9 cellular contexts compared by ENCODE assay signal in the genomic region with DNA sequence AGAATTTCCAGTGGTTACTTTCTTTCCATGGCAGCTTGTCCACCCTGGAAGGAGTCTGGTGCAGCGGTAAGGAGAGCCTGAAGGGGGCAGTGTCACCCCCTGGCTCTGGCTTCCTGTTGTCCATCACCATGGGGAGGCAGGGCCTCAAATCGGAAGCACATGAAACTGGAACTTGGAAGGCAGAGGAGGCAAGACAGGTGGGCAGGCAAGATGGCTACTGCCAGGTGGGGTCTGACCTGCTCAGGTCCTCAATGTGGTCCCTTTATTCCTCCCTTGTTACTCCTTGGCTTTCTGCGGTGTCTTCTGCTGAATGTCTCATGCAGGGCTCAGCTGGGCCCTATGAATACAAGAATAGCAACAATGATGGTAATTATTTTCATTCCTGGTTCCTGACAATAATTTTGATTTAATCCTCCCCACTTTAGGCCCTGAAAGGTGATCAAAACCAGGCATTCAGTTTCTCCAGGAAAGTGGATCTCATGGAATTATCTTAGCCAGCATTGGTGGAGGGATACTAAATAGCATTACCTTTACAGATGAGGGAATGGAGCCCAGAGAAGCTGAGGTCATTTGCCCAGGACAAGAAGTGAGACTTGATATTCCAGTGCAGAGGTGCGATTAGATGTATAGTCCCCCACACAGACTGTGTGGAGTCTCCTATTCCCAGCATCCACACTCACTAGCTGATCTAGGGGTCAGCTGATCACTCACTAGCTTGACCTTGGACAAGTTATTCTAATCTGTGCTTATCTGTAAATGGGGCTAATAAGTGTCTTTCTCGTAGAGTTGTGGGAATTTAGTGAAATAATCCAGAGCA. TPM values are rescaled to one million over a fixed set of nuclear protein-coding genes. Genes with fewer than 3 reads are reported as not detected.
DNase-seq lines count a peak whose midpoint lies in the region; FAIRE-seq and TF ChIP-seq lines count a peak whose summit lies in the region.
"Had no signal": no experiment of that assay in that cellular context is flagged by ENCODE, and none has a peak within 500 bp of the region (broad histone marks: within the 10 kb centered on the region; RNA-seq: fewer than 3 reads in every experiment).

No MANE protein-coding gene starts in this region.

- peak; percentile 65 for TF ChIP-seq CTCF in AG09309 (IDR thresholded peaks at IDR 0.05; ENCODE audit: control insufficient read depth, insufficient read depth, low read depth, low read length, missing control alignments)
- peak; percentile 73 for TF ChIP-seq CTCF in progenitor cell of endocrine pancreas (IDR thresholded peaks at IDR 0.05; ENCODE audit: unreplicated experiment)

- H3K27me3 Mint-ChIP-seq in progenitor cell of endocrine pancreas = no peaks in the 10 kb centered on the region
- H3K27me3 Mint-ChIP-seq: IgD-negative memory B cell had no signal

- H3K9me3 Mint-ChIP-seq in progenitor cell of endocrine pancreas (ENCODE audit: low read depth) = no peaks in the 10 kb centered on the region
- H3K9me3 Mint-ChIP-seq: IgD-negative memory B cell had no signal

- H3K27ac Mint-ChIP-seq in progenitor cell of endocrine pancreas = peak overlapping the region; percentile 96
- H3K27ac Mint-ChIP-seq: IgD-negative memory B cell had no signal

- DNase-seq in AG09309 (ENCODE audit: low read depth) (no peak), NCI-H69 (lab: John Stamatoyannopoulos, UW) (peak; percentile 66), dermis blood vessel endothelial cell (peak; percentile 67), progenitor cell of endocrine pancreas (ENCODE audit: low spot score, unreplicated experiment) (peak; percentile 39), midbrain (lab: John Stamatoyannopoulos, UW) (no peak), ureter (ENCODE audit: low spot score) (no peak)
- no peak for DNase-seq in activated CD8-positive, alpha-beta memory T cell treated with anti-CD3 and anti-CD28 coated beads, Interleukin-2, amount 50 U/mL, for 48 hours

- no peak overlapping the region for H3K4me3 ChIP-seq in AG09309 (ENCODE audit: control insufficient read depth, low read depth, low read length)

- peaks cover 35% of the 10 kb centered on the region for H3K4me1 Mint-ChIP-seq in progenitor cell of endocrine pancreas (ENCODE audit: low read depth)
- H3K4me1 Mint-ChIP-seq: IgD-negative memory B cell had no signal

- no peak overlapping the region for H3K4me3 Mint-ChIP-seq in progenitor cell of endocrine pancreas (ENCODE audit: low read depth)
- H3K4me3 Mint-ChIP-seq: IgD-negative memory B cell had no signal

- H3K36me3 Mint-ChIP-seq in progenitor cell of endocrine pancreas (ENCODE audit: insufficient read depth) = peaks cover 4% of the 10 kb centered on the region
- H3K36me3 Mint-ChIP-seq: IgD-negative memory B cell had no signal

- peak; percentile 61 for FAIRE-seq in G401.6 (lab: Jason Lieb, UNC)

RNA-seq across cellular contexts. Expression of gene SNAI1, which starts 17.6 kb away (rescaled TPM):
- total RNA-seq in dermis blood vessel endothelial cell (1.5 TPM in 2 replicates), progenitor cell of endocrine pancreas (1.3 and 1.7 TPM in 2 replicates), ureter (5.8 TPM)

RNA-seq across cellular contexts. Expression of gene RNF114, which starts 29.0 kb away (rescaled TPM):
- 69.4 and 169 TPM in 2 replicates for total RNA-seq in dermis blood vessel endothelial cell
- 56.6 and 62.3 TPM in 2 replicates for total RNA-seq in progenitor cell of endocrine pancreas
- total RNA-seq in ureter = 68.7 TPM

RNA-seq across cellular contexts. Expression of gene SPATA2, which starts 49.8 kb away (rescaled TPM):
- total RNA-seq in dermis blood vessel endothelial cell (1.2 and 2.4 TPM in 2 replicates), progenitor cell of endocrine pancreas (9.5 and 10.2 TPM in 2 replicates), ureter (8.0 TPM)

Comparison
In these comparisons a context has a peak if more than half of its experiments do, and no peak if none do; other contexts are left out.
1. DNase-seq: peak in NCI-H69 (single experiment), dermis blood vessel endothelial cell (single experiment) and progenitor cell of endocrine pancreas (single experiment); none in AG09309 (single experiment), midbrain (single experiment), ureter (single experiment) and activated CD8-positive, alpha-beta memory T cell treated with anti-CD3 and anti-CD28 coated beads, Interleukin-2, amount 50 U/mL, for 48 hours (single experiment).